Comparison of ENCODE assay signal across 25 cellular contexts in genomic region chr5:122602700-122603099, GRCh38.
"Had no signal": no experiment of that assay in that cellular context is flagged by ENCODE, and none has a peak within 500 bp of the region (broad histone marks: within the 10 kb centered on the region; RNA-seq: fewer than 3 reads in every experiment).

No MANE protein-coding gene starts in this region.

- H3K9me3 Mint-ChIP-seq: activated CD8-positive, alpha-beta T cell treated with anti-CD3 and anti-CD28 coated beads for 36 hours; activated naive CD4-positive, alpha-beta T cell treated with anti-CD3 and anti-CD28 coated beads, Interleukin-2, amount 10 ng/mL, durations not matched to agents 7 days and 5 days; activated T-helper 2 cell treated with anti-CD3 and anti-CD28 coated beads, Interferon-gamma antibody, Interleukin-2, Interleukin-4, amounts not matched to agents 10 μg/mL and 5 μg/mL and 100 μg/mL, durations not matched to agents 14 hours and 24 hours and 36 hours had no signal

- H3K36me3 Mint-ChIP-seq: activated naive CD4-positive, alpha-beta T cell treated with anti-CD3 and anti-CD28 coated beads, Interleukin-2, amount 10 ng/mL, durations not matched to agents 7 days and 5 days; activated naive CD8-positive, alpha-beta T cell treated with anti-CD3 and anti-CD28 coated beads for 36 hours had no signal

- H3K27me3 ChIP-seq: adrenal gland, breast epithelium had no signal

- DNase-seq: activated CD4-positive, alpha-beta T cell treated with anti-CD3 and anti-CD28 coated beads for 36 hours; activated CD8-positive, alpha-beta memory T cell treated with anti-CD3 and anti-CD28 coated beads, Interleukin-2, amount 50 U/mL, for 4 hours; activated CD8-positive, alpha-beta T cell treated with anti-CD3 and anti-CD28 coated beads for 36 hours; activated gamma-delta T cell treated with Interleukin-2 at 50 U/mL for 16 hours; activated naive CD4-positive, alpha-beta T cell treated with anti-CD3 and anti-CD28 coated beads, Interleukin-2, amount 10 ng/mL, durations not matched to agents 7 days and 5 days; activated naive CD8-positive, alpha-beta T cell treated with anti-CD3 and anti-CD28 coated beads for 36 hours; activated T-cell treated with anti-CD3 and anti-CD28 coated beads, Interleukin-2, amount 50 U/mL, for 72 hours; adrenal gland; anterior cingulate cortex; caudate nucleus; Karpas-422; NCI-H1105 treated with DMSO at 0.1 percent for 48 hours; NCI-H146; NCI-H1930; NCI-H345; NCI-H510A; NCI-H526 treated with DMSO at 0.1 percent for 48 hours; NCI-H82; SIG-M5; T-helper 2 cell; T1000 had no signal

- ATAC-seq: activated CD4-positive, alpha-beta T cell treated with anti-CD3 and anti-CD28 coated beads for 36 hours; activated CD8-positive, alpha-beta T cell treated with anti-CD3 and anti-CD28 coated beads for 36 hours; activated T-cell treated with anti-CD3 and anti-CD28 coated beads, Interleukin-2, amount 50 U/mL, for 72 hours; K562 had no signal

- H3K27ac ChIP-seq: adrenal gland, breast epithelium, VCaP had no signal

- H3K27me3 Mint-ChIP-seq: activated CD4-positive, alpha-beta T cell treated with anti-CD3 and anti-CD28 coated beads for 36 hours; activated CD8-positive, alpha-beta T cell treated with anti-CD3 and anti-CD28 coated beads for 36 hours; activated naive CD4-positive, alpha-beta T cell treated with anti-CD3 and anti-CD28 coated beads, Interleukin-2, amount 10 ng/mL, durations not matched to agents 7 days and 5 days had no signal

- H3K36me3 ChIP-seq: adrenal gland, breast epithelium had no signal

- H3K9me3 ChIP-seq: adrenal gland had no signal

- H3K4me1 ChIP-seq: adrenal gland, breast epithelium had no signal

- H3K4me3 ChIP-seq: adrenal gland, breast epithelium, K562 had no signal

- H3K27ac Mint-ChIP-seq: activated CD4-positive, alpha-beta T cell treated with anti-CD3 and anti-CD28 coated beads for 36 hours; activated CD8-positive, alpha-beta T cell treated with anti-CD3 and anti-CD28 coated beads for 36 hours; activated naive CD4-positive, alpha-beta T cell treated with anti-CD3 and anti-CD28 coated beads, Interleukin-2, amount 10 ng/mL, durations not matched to agents 7 days and 5 days; activated naive CD8-positive, alpha-beta T cell treated with anti-CD3 and anti-CD28 coated beads for 36 hours; activated T-cell treated with anti-CD3 and anti-CD28 coated beads, Interleukin-2, amount 50 U/mL, for 72 hours; activated T-helper 2 cell treated with anti-CD3 and anti-CD28 coated beads, Interferon-gamma antibody, Interleukin-2, Interleukin-4, amounts not matched to agents 10 μg/mL and 5 μg/mL and 100 μg/mL, durations not matched to agents 14 hours and 24 hours and 36 hours had no signal

- H3K4me1 Mint-ChIP-seq: activated CD4-positive, alpha-beta T cell treated with anti-CD3 and anti-CD28 coated beads for 36 hours; activated naive CD4-positive, alpha-beta T cell treated with anti-CD3 and anti-CD28 coated beads, Interleukin-2, amount 10 ng/mL, durations not matched to agents 7 days and 5 days; activated naive CD8-positive, alpha-beta T cell treated with anti-CD3 and anti-CD28 coated beads for 36 hours had no signal

- H3K4me3 Mint-ChIP-seq: activated CD4-positive, alpha-beta T cell treated with anti-CD3 and anti-CD28 coated beads for 36 hours; activated CD8-positive, alpha-beta T cell treated with anti-CD3 and anti-CD28 coated beads for 36 hours; activated naive CD4-positive, alpha-beta T cell treated with anti-CD3 and anti-CD28 coated beads, Interleukin-2, amount 10 ng/mL, durations not matched to agents 7 days and 5 days; activated naive CD8-positive, alpha-beta T cell treated with anti-CD3 and anti-CD28 coated beads for 36 hours; activated T-cell treated with anti-CD3 and anti-CD28 coated beads, Interleukin-2, amount 50 U/mL, for 72 hours had no signal
